ENCODE assay signal across 13 cellular contexts in the genomic region with DNA sequence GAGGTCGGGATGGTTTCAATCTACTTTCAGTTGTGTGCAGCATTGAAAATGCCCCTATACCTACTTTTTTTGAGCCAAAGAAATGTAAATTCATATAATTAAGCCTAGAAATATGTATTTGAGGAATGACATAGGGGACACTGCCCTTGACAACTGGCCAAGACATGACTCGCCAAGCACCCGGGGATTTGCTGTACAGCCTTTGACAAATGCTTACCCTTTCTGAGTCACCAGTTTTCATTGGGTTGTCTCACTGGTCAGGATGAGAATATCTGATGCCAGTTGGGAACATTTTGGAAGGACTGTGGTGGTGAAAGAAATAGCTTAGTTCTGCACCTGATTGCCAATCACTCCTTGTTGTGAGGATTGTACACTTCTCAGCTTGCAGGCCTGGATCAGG.
DNase-seq lines count a peak whose midpoint lies in the region; ATAC-seq and TF ChIP-seq lines count a peak whose summit lies in the region.
"Had no signal": no experiment of that assay in that cellular context is flagged by ENCODE, and none has a peak within 500 bp of the region (broad histone marks: within the 10 kb centered on the region; RNA-seq: fewer than 3 reads in every experiment).

No MANE protein-coding gene starts in this region.

- no peak overlapping the region for H2AFZ ChIP-seq in GM23338

- no peaks in the 10 kb centered on the region for H3K79me2 ChIP-seq in GM23338 (replicated peaks; ENCODE audit: insufficient read depth)

- no peaks in the 10 kb centered on the region for H3K36me3 Mint-ChIP-seq in GM23338 (ENCODE audit: low read depth)
- peaks cover 0 to 2% (median 0%) of the 10 kb centered on the region in 3 donors for H3K36me3 Mint-ChIP-seq in CD8-positive, alpha-beta memory T cell

- H3K4me1 ChIP-seq in HEK293 (ENCODE audit: control insufficient read depth, insufficient read depth, low read length) = no peaks in the 10 kb centered on the region; the same call in 1 of the 2 replicates
- peaks cover 6 to 33% of the 10 kb centered on the region in 2 donors for H3K4me1 ChIP-seq in adrenal gland (replicated peaks in 1 of 2)
- peaks cover 26% of the 10 kb centered on the region for H3K4me1 ChIP-seq in suprapubic skin
- 0 out of 2 replicates have a peak, but pooled peaks cover 9% of the 10 kb centered on the region for H3K4me1 ChIP-seq in GM23338 (ENCODE audit: insufficient read depth)
- H3K4me1 ChIP-seq in CD8-positive, alpha-beta memory T cell (ENCODE audit: insufficient read depth, low read length) = peaks cover 13% of the 10 kb centered on the region

- POLR2A ChIA-PET in HEK293 (lab: Yijun Ruan, JAX) = no interaction called here
- POLR2A ChIA-PET in CD8-positive, alpha-beta memory T cell (lab: Charles Lee) = no interaction called here

- WGBS in adrenal gland, 4 donors = 12 to 20% (median 17%) methylated on average over 3 of the region's 3 CpGs
- WGBS in suprapubic skin = 26% methylated on average over 3 of the region's 3 CpGs

- DNase-seq in adrenal gland = peak; percentile 42 to 80 (median 73)
- DNase-seq in foreskin fibroblast = peak; percentile 56 to 77
- DNase-seq in suprapubic skin (ENCODE audit: low spot score in 2 of 2) = no peak
- DNase-seq in GM23338 (ENCODE audit: low spot score) = no peak
- no peak for DNase-seq in SHP77 (lab: John Stamatoyannopoulos, UW)
- DNase-seq in CD8-positive, alpha-beta memory T cell = no peak
- no peak for DNase-seq in CD1c-positive myeloid dendritic cell (ENCODE audit: extremely low spot score)
- DNase-seq: activated CD4-positive, alpha-beta T cell treated with anti-CD3 and anti-CD28 coated beads for 1 hour; central memory CD4-positive, alpha-beta T cell; NCI-H1417 treated with DMSO at 0.1 percent for 48 hours; NCI-H526 treated with DMSO at 0.1 percent for 48 hours; stimulated activated naive CD8-positive, alpha-beta T cell treated with anti-CD3 and anti-CD28 coated beads, Interleukin-15, Interleukin-2, amounts not matched to agents 100 U/mL and 50 U/mL, for 24 hours had no signal

- no peak for ATAC-seq in GM23338
- ATAC-seq: stimulated activated naive CD8-positive, alpha-beta T cell treated with anti-CD3 and anti-CD28 coated beads, Interleukin-15, Interleukin-2, amounts not matched to agents 100 U/mL and 50 U/mL, for 24 hours had no signal

- H3K4me2 ChIP-seq in GM23338 = no peak overlapping the region

- no peaks in the 10 kb centered on the region for H3F3A ChIP-seq in GM23338 (replicated peaks; ENCODE audit: low read depth)

- intact Hi-C loops in adrenal gland (cut with DNase I) = loop anchor here in 1 of 2 donors (10.0 kb wide), 4 partner anchors 139 to 911 kb away; no protein-coding TSS in a partner anchor

- H3K27me3 Mint-ChIP-seq in GM23338 (ENCODE audit: insufficient read depth, low read depth, poor library complexity) = peaks cover 4% of the 10 kb centered on the region
- peaks cover 7 to 21% of the 10 kb centered on the region in 2 donors for H3K27me3 Mint-ChIP-seq in CD8-positive, alpha-beta memory T cell

- H3K27ac ChIP-seq in HEK293 (ENCODE audit: extremely low read depth, low read depth, low read length) (no peak overlapping the region), adrenal gland (peak overlapping the region in 2 of 5 donors; percentile 22 to 41), suprapubic skin (peak overlapping the region; percentile 16), GM23338 (ENCODE audit: low read depth) (no peak overlapping the region)
- no peak overlapping the region for H3K27ac ChIP-seq in CD8-positive, alpha-beta memory T cell (ENCODE audit: low read depth, low read length)

- no peak for TF ChIP-seq EP300 in suprapubic skin (IDR thresholded peaks at IDR 0.05)

- TF ChIP-seq POLR2A in adrenal gland (IDR thresholded peaks at IDR 0.05) (no peak), suprapubic skin (IDR thresholded peaks at IDR 0.05) (no peak)

- no peaks in the 10 kb centered on the region for H3K36me3 ChIP-seq in HEK293 (ENCODE audit: control insufficient read depth in 2 of 2, insufficient read depth in 1 of 2, low read length in 2 of 2)
- H3K36me3 ChIP-seq in adrenal gland (replicated peaks in 1 of 2) = no peaks in the 10 kb centered on the region
- no peaks in the 10 kb centered on the region for H3K36me3 ChIP-seq in suprapubic skin
- H3K36me3 ChIP-seq in GM23338 (ENCODE audit: insufficient read depth) = no peaks in the 10 kb centered on the region
- H3K36me3 ChIP-seq in CD8-positive, alpha-beta memory T cell (ENCODE audit: insufficient read depth, low read length) = no peaks in the 10 kb centered on the region

- H3K27ac Mint-ChIP-seq in GM23338 = no peak overlapping the region
- H3K27ac Mint-ChIP-seq in CD8-positive, alpha-beta memory T cell = no peak overlapping the region

- H3K4me3 ChIP-seq in HEK293 (ENCODE audit: low read depth, low read length) = no peak overlapping the region
- no peak overlapping the region for H3K4me3 ChIP-seq in adrenal gland
- H3K4me3 ChIP-seq in foreskin fibroblast (ENCODE audit: low read depth in 1 of 2, low read length in 2 of 2) = no peak overlapping the region
- no peak overlapping the region for H3K4me3 ChIP-seq in suprapubic skin
- no peak overlapping the region for H3K4me3 ChIP-seq in GM23338
- H3K4me3 ChIP-seq in CD8-positive, alpha-beta memory T cell (ENCODE audit: low read length) = no peak overlapping the region

- TF ChIP-seq CTCF in HEK293 (tag by site-specific recombination; IDR thresholded peaks at IDR 0.05) (no peak), adrenal gland (IDR thresholded peaks at IDR 0.05) (no peak), foreskin fibroblast (IDR thresholded peaks at IDR 0.05; ENCODE audit: low read depth, low read length) (no peak), suprapubic skin (IDR thresholded peaks at IDR 0.05) (no peak), GM23338 (conservative IDR thresholded peaks at IDR 0.05; ENCODE audit: low read depth in 2 of 2) (no peak)

- H3K9me2 ChIP-seq in GM23338 (ENCODE audit: insufficient read depth) = no peaks in the 10 kb centered on the region

- H3K9me3 Mint-ChIP-seq in GM23338 = no peaks in the 10 kb centered on the region
- no peaks in the 10 kb centered on the region for H3K9me3 Mint-ChIP-seq in CD8-positive, alpha-beta memory T cell

- H3K27me3 ChIP-seq in adrenal gland (no peaks in the 10 kb centered on the region), suprapubic skin (no peaks in the 10 kb centered on the region), GM23338 (ENCODE audit: insufficient read depth) (no peaks in the 10 kb centered on the region)
- no peaks in the 10 kb centered on the region for H3K27me3 ChIP-seq in CD8-positive, alpha-beta memory T cell (ENCODE audit: insufficient read depth, low read length, poor library complexity, severe bottlenecking)

- H3K9me3 ChIP-seq in HEK293 (ENCODE audit: control insufficient read depth, insufficient read depth, low read depth, low read length) = no peaks in the 10 kb centered on the region
- no peaks in the 10 kb centered on the region for H3K9me3 ChIP-seq in adrenal gland (replicated peaks in 1 of 3)
- no peaks in the 10 kb centered on the region for H3K9me3 ChIP-seq in suprapubic skin
- H3K9me3 ChIP-seq in CD8-positive, alpha-beta memory T cell (ENCODE audit: low read length) = no peaks in the 10 kb centered on the region

- H4K20me1 ChIP-seq in GM23338 (replicated peaks; ENCODE audit: insufficient read depth) = no peaks in the 10 kb centered on the region

- peaks cover 12% of the 10 kb centered on the region; the same call in 2 of the 3 replicates for H3K4me1 Mint-ChIP-seq in GM23338
- H3K4me1 Mint-ChIP-seq in CD8-positive, alpha-beta memory T cell = peaks cover 16 to 28% (median 27%) of the 10 kb centered on the region in 3 donors

- CTCF ChIA-PET in HEK293 (lab: Yijun Ruan, JAX) = interaction anchor here (0.5 to 3.0 kb wide), 19 partner anchors 8 to 914 kb away, joined by 3 to 18 read pairs (median 5); no protein-coding TSS in a partner anchor
- CTCF ChIA-PET in CD8-positive, alpha-beta memory T cell (lab: Charles Lee) = interaction anchor here (0.7 to 2.0 kb wide), 5 partner anchors 9 to 910 kb away, joined by 3 to 7 read pairs (median 5); no protein-coding TSS in a partner anchor

- no peak overlapping the region for H3K4me3 Mint-ChIP-seq in GM23338
- no peak overlapping the region for H3K4me3 Mint-ChIP-seq in CD8-positive, alpha-beta memory T cell

TF ChIP-seq in HEK293, 187 proteins besides CTCF, POLR2A, EP300 and RAD21 (continues in another document):
- peak; percentile 18; the same call in 1 of the 2 replicates for TF ChIP-seq ZNF629 (tag by site-specific recombination; IDR thresholded peaks at IDR 0.05)
- TF ChIP-seq ZNF366 (tag by site-specific recombination; conservative IDR thresholded peaks at IDR 0.05) = no peak
- no peak for TF ChIP-seq ZNF10 (tag by site-specific recombination; IDR thresholded peaks at IDR 0.05)
- no peak for TF ChIP-seq ZNF449 (tag by site-specific recombination; IDR thresholded peaks at IDR 0.05)

TF ChIP-seq in GM23338, 12 proteins besides CTCF, POLR2A, EP300 and RAD21 (continues in another document):
- no peak for TF ChIP-seq EZH2 (IDR thresholded peaks at IDR 0.05; ENCODE audit: low read depth, unreplicated experiment)
- TF ChIP-seq, protein P1, sequence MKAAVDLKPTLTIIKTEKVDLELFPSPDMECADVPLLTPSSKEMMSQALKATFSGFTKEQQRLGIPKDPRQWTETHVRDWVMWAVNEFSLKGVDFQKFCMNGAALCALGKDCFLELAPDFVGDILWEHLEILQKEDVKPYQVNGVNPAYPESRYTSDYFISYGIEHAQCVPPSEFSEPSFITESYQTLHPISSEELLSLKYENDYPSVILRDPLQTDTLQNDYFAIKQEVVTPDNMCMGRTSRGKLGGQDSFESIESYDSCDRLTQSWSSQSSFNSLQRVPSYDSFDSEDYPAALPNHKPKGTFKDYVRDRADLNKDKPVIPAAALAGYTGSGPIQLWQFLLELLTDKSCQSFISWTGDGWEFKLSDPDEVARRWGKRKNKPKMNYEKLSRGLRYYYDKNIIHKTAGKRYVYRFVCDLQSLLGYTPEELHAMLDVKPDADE (IDR thresholded peaks at IDR 0.05) = no peak
- no peak for TF ChIP-seq JUNB (IDR thresholded peaks at IDR 0.05; ENCODE audit: unreplicated experiment)

Comparison
In these comparisons a context has a peak if more than half of its experiments do, and no peak if none do; other contexts are left out.
1. DNase-seq: peak in adrenal gland (7 of 7) and foreskin fibroblast (2 of 2); none in suprapubic skin (0 of 2), GM23338 (single experiment), SHP77 (0 of 2), CD8-positive, alpha-beta memory T cell (0 of 5) and CD1c-positive myeloid dendritic cell (single experiment).